ENCODE assay signal across 8 cellular contexts in genomic region chr11:57457643-57458023, GRCh38. TPM values are rescaled to one million over a fixed set of nuclear protein-coding genes. Genes with fewer than 3 reads are reported as not detected.
DNase-seq lines count a peak whose midpoint lies in the region; ATAC-seq and TF ChIP-seq lines count a peak whose summit lies in the region.

No MANE protein-coding gene starts in this region.

- in situ Hi-C loops in Panc1 (cut with HindIII; ENCODE audit: low pct_unique_long_range_greater_than_20kb, low sequenced_read_pairs), result no loop called here

- H2BK15ac ChIP-seq in mesenchymal stem cell (ENCODE audit: low read depth, poor library complexity, severe bottlenecking), result no peak overlapping the region

- 0 out of 2 replicates have a peak, but pooled peaks cover 6% of the 10 kb centered on the region for H3F3A ChIP-seq in GM23338 (replicated peaks; ENCODE audit: low read depth)

- POLR2A ChIA-PET in Panc1 (lab: Charles Lee), result no interaction called here

- H2AFZ ChIP-seq in GM23338 (peak overlapping the region; percentile 97), mesenchymal stem cell (ENCODE audit: low read depth, low read length) (no peak overlapping the region)

- H3K9me2 ChIP-seq in GM23338 (ENCODE audit: insufficient read depth), result no peaks in the 10 kb centered on the region

- BruUV-seq in Panc1 (replicated peaks; lab: Mats Ljungman, UMichigan), result no TSS peak

- H4K91ac ChIP-seq in mesenchymal stem cell (ENCODE audit: low read length), result no peak overlapping the region

- H3K9me3 ChIP-seq in Panc1 (ENCODE audit: control insufficient read depth, insufficient read depth, low read depth, low read length) (no peaks in the 10 kb centered on the region), mesenchymal stem cell (ENCODE audit: control insufficient read depth, low read length) (no peaks in the 10 kb centered on the region)

- H3K4me2 ChIP-seq in GM23338 (peak overlapping the region; percentile 100), mesenchymal stem cell (ENCODE audit: low read length, poor library complexity, severe bottlenecking) (no peak overlapping the region)

- no peak overlapping the region for H2AK5ac ChIP-seq in mesenchymal stem cell (ENCODE audit: low read length, severe bottlenecking)

- H2BK5ac ChIP-seq in mesenchymal stem cell (ENCODE audit: low read depth, low read length, poor library complexity, severe bottlenecking), result no peak overlapping the region

- no peak overlapping the region for H2BK120ac ChIP-seq in mesenchymal stem cell (ENCODE audit: low read depth, low read length)

- H3K79me1 ChIP-seq in mesenchymal stem cell (replicated peaks; ENCODE audit: low read length, poor library complexity, severe bottlenecking), result no peaks in the 10 kb centered on the region

- H3K4ac ChIP-seq in mesenchymal stem cell (ENCODE audit: low read depth in 1 of 2, low read length in 2 of 2), result no peak overlapping the region

- H3K27me3 ChIP-seq in GM23338 (ENCODE audit: insufficient read depth) (peaks cover 42% of the 10 kb centered on the region), Panc1 (ENCODE audit: control insufficient read depth, insufficient read depth, low read length) (peaks cover 6% of the 10 kb centered on the region; the same call in 1 of the 2 replicates), mesenchymal stem cell (ENCODE audit: control insufficient read depth in 1 of 2, insufficient read depth in 1 of 2, low read length in 2 of 2) (peaks cover 15 to 83% of the 10 kb centered on the region in 2 experiments)

- no peak overlapping the region for H2BK12ac ChIP-seq in mesenchymal stem cell (ENCODE audit: low read length in 2 of 2)

- H3K4me3 Mint-ChIP-seq in GM23338, result peak overlapping the region; percentile 84

- H3K14ac ChIP-seq in mesenchymal stem cell (ENCODE audit: low read length in 2 of 2), result no peak overlapping the region

- peaks cover 32% of the 10 kb centered on the region for H3K4me1 Mint-ChIP-seq in GM23338

- H3K18ac ChIP-seq in mesenchymal stem cell (ENCODE audit: low read depth in 1 of 2, low read length in 2 of 2), result no peak overlapping the region

- ATAC-seq in GM18498 (IDR thresholded peaks at IDR 0.05; ENCODE audit: unreplicated experiment), result peak; percentile 29
- ATAC-seq in GM23338, result peak; percentile 4
- ATAC-seq in Panc1, result peak; percentile 17; the same call in 1 of the 2 replicates
- ATAC-seq in sciatic nerve, result no peak

- CTCF ChIA-PET in Panc1 (lab: Charles Lee), result interaction anchor here (0.5 to 1.7 kb wide), 11 partner anchors 13 to 1109 kb away, joined by 3 to 9 read pairs (median 4); no protein-coding TSS in a partner anchor

- H3K36me3 ChIP-seq in GM23338 (ENCODE audit: insufficient read depth) (no peaks in the 10 kb centered on the region), Panc1 (ENCODE audit: control insufficient read depth, insufficient read depth, low read length) (no peaks in the 10 kb centered on the region), mesenchymal stem cell (ENCODE audit: control insufficient read depth in 1 of 2, insufficient read depth in 2 of 2, low read depth in 1 of 2, low read length in 2 of 2) (no peaks in the 10 kb centered on the region)

- H3K4me1 ChIP-seq in GM23338 (ENCODE audit: insufficient read depth), result peaks cover 24% of the 10 kb centered on the region
- peaks cover 4% of the 10 kb centered on the region; the same call in 1 of the 2 replicates for H3K4me1 ChIP-seq in Panc1 (ENCODE audit: control insufficient read depth, insufficient read depth, low read length)
- peaks cover 23% of the 10 kb centered on the region for H3K4me1 ChIP-seq in mesenchymal stem cell (ENCODE audit: control insufficient read depth, insufficient read depth, low read depth, low read length)

- WGBS in mesenchymal stem cell, result 27% methylated on average over 1 of the region's 7 CpGs

- no peaks in the 10 kb centered on the region; the same call in 1 of the 3 replicates for H3K9me3 Mint-ChIP-seq in GM23338

- H3K4me3 ChIP-seq in GM23338, result peak overlapping the region; percentile 93
- peak overlapping the region in 1 of 2 experiments; percentile 32; a peak in 1 of 4 replicates for H3K4me3 ChIP-seq in Panc1 (ENCODE audit: low read depth in 2 of 2, low read length in 2 of 2)
- no peak overlapping the region for H3K4me3 ChIP-seq in mesenchymal stem cell (ENCODE audit: insufficient read depth in 1 of 2, low read depth in 1 of 2, low read length in 2 of 2)

- peaks cover 2% of the 10 kb centered on the region; the same call in 1 of the 3 replicates for H3K36me3 Mint-ChIP-seq in GM23338 (ENCODE audit: low read depth)

- peak overlapping the region; percentile 77; the same call in 1 of the 2 replicates for H3K27ac Mint-ChIP-seq in GM23338

- peaks cover 4% of the 10 kb centered on the region for H3K79me2 ChIP-seq in GM23338 (replicated peaks; ENCODE audit: insufficient read depth)

- no peak overlapping the region for H4K8ac ChIP-seq in mesenchymal stem cell (ENCODE audit: low read length)

- no peak overlapping the region for H3K23ac ChIP-seq in mesenchymal stem cell (ENCODE audit: low read length in 2 of 2)

- H3K27me3 Mint-ChIP-seq in GM23338 (ENCODE audit: insufficient read depth, low read depth, poor library complexity), result peaks cover 38% of the 10 kb centered on the region

- H4K20me1 ChIP-seq in GM23338 (replicated peaks; ENCODE audit: insufficient read depth), result no peaks in the 10 kb centered on the region; the same call in 1 of the 2 replicates

- TF ChIP-seq CTCF in GM23338 (conservative IDR thresholded peaks at IDR 0.05; ENCODE audit: low read depth in 2 of 2) (no peak), Panc1 (IDR thresholded peaks at IDR 0.05) (no peak; the same call in none of the 2 replicates)

- peak overlapping the region; percentile 37 for H3K9ac ChIP-seq in mesenchymal stem cell (ENCODE audit: low read length)

- intact Hi-C loops in Panc1 (cut with micrococcal nuclease; ENCODE audit: unreplicated experiment) (loop anchor here (1.0 to 10.0 kb wide), 5 partner anchors 69 to 1055 kb away; partner anchors contain the start of gene YPEL4), sciatic nerve (cut with DNase I) (loop anchor here (2.0 to 10.0 kb wide), 2 partner anchors 69 to 113 kb away; no protein-coding TSS in a partner anchor)

- no peak overlapping the region for H3K27ac ChIP-seq in GM23338 (ENCODE audit: low read depth)
- no peak overlapping the region for H3K27ac ChIP-seq in Panc1 (ENCODE audit: low read length)
- H3K27ac ChIP-seq in mesenchymal stem cell (ENCODE audit: low read length, poor library complexity, severe bottlenecking), result no peak overlapping the region

- DNase-seq in GM23338 (ENCODE audit: low spot score) (no peak), Panc1 (ENCODE audit: low read depth, low spot score) (no peak), mesenchymal stem cell (no peak), HuH-7 (ENCODE audit: low spot score) (no peak), sciatic nerve (ENCODE audit: low spot score) (no peak), ureter (ENCODE audit: low spot score) (no peak)
- no peak for DNase-seq in NK-92 treated with Interleukin-12 subunit alpha and Interleukin-12 subunit beta, amount 100 ng/mL, for 24 hours (lab: John Stamatoyannopoulos, UW)

TF ChIP-seq in GM23338, 12 proteins besides CTCF, POLR2A, EP300 and RAD21 (continues in another document):
- TF ChIP-seq ETS1 (IDR thresholded peaks at IDR 0.05) (no peak), CREB1 (CRISPR knock-in tag; IDR thresholded peaks at IDR 0.05; ENCODE audit: low read depth) (no peak), ZNF114 (CRISPR knock-in tag; IDR thresholded peaks at IDR 0.05) (no peak), EZH2phosphoT487 (IDR thresholded peaks at IDR 0.05; ENCODE audit: unreplicated experiment) (no peak), STAT1 (IDR thresholded peaks at IDR 0.05; ENCODE audit: unreplicated experiment) (no peak), JUNB (IDR thresholded peaks at IDR 0.05; ENCODE audit: unreplicated experiment) (no peak), ZNF331 (CRISPR knock-in tag; IDR thresholded peaks at IDR 0.05; ENCODE audit: low read depth) (no peak)

RNA-seq across cellular contexts. Expression of gene RTN4RL2, which starts 2.7 kb away (rescaled TPM):
- total RNA-seq in GM23338 (2014; rRNA removed; shearing (Covaris generic)), result 15.9 and 16.1 TPM in 2 replicates
- 13.1 and 13.9 TPM in 2 replicates for polyA plus RNA-seq in GM23338 (2016; fragmentation: Nextera tagmentation; extraction: Ambion mirVana)
- total RNA-seq in Panc1 (2021; ENCODE audit: unreplicated experiment) (0.90 TPM), sciatic nerve (2.5 TPM), ureter (1.5 TPM)
- 0.87 TPM for polyA plus RNA-seq in Panc1 (2012; ENCODE audit: insufficient read length)
- 0.28 TPM for polyA plus RNA-seq in mesenchymal stem cell (2013, experiment 1 of 2)
- polyA plus RNA-seq in mesenchymal stem cell (2013, experiment 2 of 2), result 0.22 TPM

RNA-seq across cellular contexts. Expression of gene SLC43A3, which starts 30.7 kb away (rescaled TPM):
- 23.7 and 24.8 TPM in 2 replicates for total RNA-seq in GM23338 (2014; rRNA removed; shearing (Covaris generic))
- polyA plus RNA-seq in GM23338 (2016; fragmentation: Nextera tagmentation; extraction: Ambion mirVana), result 11.5 and 14.3 TPM in 2 replicates
- total RNA-seq in Panc1 (2021; ENCODE audit: unreplicated experiment), result 8.6 TPM
- 7.3 TPM for polyA plus RNA-seq in Panc1 (2012; ENCODE audit: insufficient read length)
- 3.9 TPM for polyA plus RNA-seq in mesenchymal stem cell (2013, experiment 1 of 2)
- 3.8 TPM for polyA plus RNA-seq in mesenchymal stem cell (2013, experiment 2 of 2)
- total RNA-seq in sciatic nerve, result 75.4 TPM
- total RNA-seq in ureter, result 27.2 TPM

RNA-seq across cellular contexts. Expression of gene SLC43A1, which starts 57.9 kb away (rescaled TPM):
- 49.7 and 49.8 TPM in 2 replicates for total RNA-seq in GM23338 (2014; rRNA removed; shearing (Covaris generic))
- polyA plus RNA-seq in GM23338 (2016; fragmentation: Nextera tagmentation; extraction: Ambion mirVana), result 19.6 and 19.7 TPM in 2 replicates
- total RNA-seq in Panc1 (2021; ENCODE audit: unreplicated experiment), result 2.0 TPM
- 2.9 TPM for polyA plus RNA-seq in Panc1 (2012; ENCODE audit: insufficient read length)
- polyA plus RNA-seq in mesenchymal stem cell (2013, experiment 1 of 2), result 3.9 TPM
- polyA plus RNA-seq in mesenchymal stem cell (2013, experiment 2 of 2), result 3.8 TPM
- total RNA-seq in sciatic nerve, result 14.8 TPM
- 10.4 TPM for total RNA-seq in ureter
